1 cellular context compared by ENCODE assay signal in genomic region chr3:190197346-190197763, GRCh38.
TF ChIP-seq lines count a peak whose summit lies in the region.

No MANE protein-coding gene starts in this region.

TF ChIP-seq in HepG2, 621 proteins besides CTCF, POLR2A, EP300 and RAD21 (continued from another document):
- TF ChIP-seq THAP8 (CRISPR knock-in tag; IDR thresholded peaks at IDR 0.05; ENCODE audit: borderline replicate concordance): no peak
- TF ChIP-seq SRSF4 (IDR thresholded peaks at IDR 0.05; ENCODE audit: low read depth, low read length, poor library complexity, severe bottlenecking): no peak
- TF ChIP-seq ZNF619 (CRISPR knock-in tag; IDR thresholded peaks at IDR 0.05): no peak
- no peak for TF ChIP-seq TERF1 (CRISPR knock-in tag; IDR thresholded peaks at IDR 0.05)
- no peak for TF ChIP-seq HNRNPLL (IDR thresholded peaks at IDR 0.05; ENCODE audit: low read depth, low read length, poor library complexity, severe bottlenecking)
- no peak for TF ChIP-seq RNF219 (CRISPR knock-in tag; IDR thresholded peaks at IDR 0.05)
- TF ChIP-seq PBX2 (CRISPR knock-in tag; IDR thresholded peaks at IDR 0.05): no peak
- no peak for TF ChIP-seq HDAC6 (IDR thresholded peaks at IDR 0.05; ENCODE audit: low read depth, low read length)
- no peak for TF ChIP-seq SMARCE1 (IDR thresholded peaks at IDR 0.05; ENCODE audit: borderline replicate concordance)
TF ChIP-seq in HepG2: peak in this region for 0.
